In the genomic region with DNA sequence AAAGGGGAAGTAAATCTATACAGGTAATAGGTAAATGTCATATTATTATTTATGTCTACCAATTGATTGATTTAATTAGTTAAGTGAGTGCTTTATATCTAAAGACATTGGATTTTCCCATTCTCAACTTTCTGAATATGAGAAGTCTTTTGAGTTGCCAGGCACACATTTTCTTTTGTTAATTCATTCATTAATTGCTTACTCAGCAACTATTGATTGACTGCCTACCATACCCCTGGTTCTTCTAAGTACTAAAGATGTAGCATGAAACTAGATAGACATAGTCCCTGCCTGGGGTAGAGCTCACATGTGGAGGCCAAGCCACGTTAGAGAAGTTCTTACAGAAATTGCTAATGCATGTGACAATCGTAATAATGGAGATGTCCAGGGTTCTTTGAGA, we compare ENCODE assay signal across 27 cellular contexts.
"Had no signal": no experiment of that assay in that cellular context is flagged by ENCODE, and none has a peak within 500 bp of the region (broad histone marks: within the 10 kb centered on the region; RNA-seq: fewer than 3 reads in every experiment).

No MANE protein-coding gene starts in this region.

- ATAC-seq: natural killer cell; psoas muscle; right cardiac atrium; sciatic nerve; stimulated activated memory B cell treated with anti-CD40 and anti-IgM and Interleukin-4, amounts not matched to agents 10 μg/mL and 1 μg/mL and 100 μg/mL, for 72 hours; stimulated activated naive CD8-positive, alpha-beta T cell treated with anti-CD3 and anti-CD28 coated beads, Interleukin-15, amount 100 ng/mL, for 72 hours; stimulated activated naive CD8-positive, alpha-beta T cell treated with anti-CD3 and anti-CD28 coated beads, Interleukin-15, Interleukin-2, amounts not matched to agents 100 U/mL and 50 U/mL, for 24 hours had no signal

- FAIRE-seq: urothelium cell line had no signal

- H3K27me3 ChIP-seq: neural progenitor cell, ovary, thyroid gland, tibial nerve, upper lobe of left lung, vagina had no signal

- DNase-seq: natural killer cell; occipital lobe; ovary; posterior cingulate gyrus; psoas muscle; right cardiac atrium; spleen; stimulated activated CD4-positive, alpha-beta T cell treated with anti-CD3 and anti-CD28 coated beads, Interleukin-12 subunit alpha, Interleukin-12 subunit beta, amount 100 ng/mL, for 4 hours; stimulated activated CD4-positive, alpha-beta T cell treated with anti-CD3 and anti-CD28 coated beads, Interleukin-1b, Interleukin-23, amount 100 ng/mL, for 48 hours; stimulated activated CD4-positive, alpha-beta T cell treated with anti-CD3 and anti-CD28 coated beads, Interleukin-4, amount 100 ng/mL, for 1 hour; stimulated activated CD4-positive, alpha-beta T cell treated with anti-CD3 and anti-CD28 coated beads, Interleukin-4, amount 100 ng/mL, for 4 hours; stimulated activated CD8-positive, alpha-beta memory T cell treated with anti-CD3 and anti-CD28 coated beads, Interleukin-4, amount 100 ng/mL, for 48 hours; stimulated activated naive CD4-positive, alpha-beta T cell; stimulated activated naive CD8-positive, alpha-beta T cell treated with anti-CD3 and anti-CD28 coated beads, Interleukin-15, amount 100 ng/mL, for 72 hours; stimulated activated naive CD8-positive, alpha-beta T cell treated with anti-CD3 and anti-CD28 coated beads, Interleukin-15, Interleukin-2, amounts not matched to agents 100 U/mL and 50 U/mL, for 24 hours; thyroid gland; upper lobe of left lung had no signal

- H3K36me3 ChIP-seq: neural progenitor cell, ovary, spleen, thoracic aorta, thyroid gland, tibial nerve, upper lobe of left lung, vagina had no signal

- H3K9ac ChIP-seq: neural progenitor cell, parathyroid adenoma had no signal

- H3K4me3 ChIP-seq: neural progenitor cell, ovary, psoas muscle, skin epidermis, smooth muscle cell, spleen, thoracic aorta, thyroid gland, tibial nerve, upper lobe of left lung, vagina had no signal

- H3K79me2 ChIP-seq: parathyroid adenoma had no signal

- H2AFZ ChIP-seq: neural progenitor cell, parathyroid adenoma had no signal

- H3K4me2 ChIP-seq: neural progenitor cell, smooth muscle cell had no signal

- H3K27ac ChIP-seq: neural progenitor cell, ovary, parathyroid adenoma, psoas muscle, skin epidermis, spleen, thoracic aorta, thyroid gland, tibial nerve, upper lobe of left lung, vagina had no signal

- H3K9me3 ChIP-seq: ovary, psoas muscle, spleen, thoracic aorta, thyroid gland, tibial nerve, upper lobe of left lung, vagina had no signal

- H3K4me1 ChIP-seq: neural progenitor cell, psoas muscle, spleen, thyroid gland, upper lobe of left lung, vagina had no signal
